In genomic region chr10:22495396-22495795, GRCh38 we compare ENCODE assay signal across 7 cellular contexts.
"Had no signal": no experiment of that assay in that cellular context is flagged by ENCODE, and none has a peak within 500 bp of the region (broad histone marks: within the 10 kb centered on the region; RNA-seq: fewer than 3 reads in every experiment).

No MANE protein-coding gene starts in this region.

- FAIRE-seq: HTR-8/SVneo had no signal

- H3K27ac ChIP-seq: KMS-11 had no signal

- DNase-seq: GOT3, H7, HCEC 1CT, IMR-90, KBM-7 had no signal
